ENCODE assay signal across 1 cellular context in the genomic region with DNA sequence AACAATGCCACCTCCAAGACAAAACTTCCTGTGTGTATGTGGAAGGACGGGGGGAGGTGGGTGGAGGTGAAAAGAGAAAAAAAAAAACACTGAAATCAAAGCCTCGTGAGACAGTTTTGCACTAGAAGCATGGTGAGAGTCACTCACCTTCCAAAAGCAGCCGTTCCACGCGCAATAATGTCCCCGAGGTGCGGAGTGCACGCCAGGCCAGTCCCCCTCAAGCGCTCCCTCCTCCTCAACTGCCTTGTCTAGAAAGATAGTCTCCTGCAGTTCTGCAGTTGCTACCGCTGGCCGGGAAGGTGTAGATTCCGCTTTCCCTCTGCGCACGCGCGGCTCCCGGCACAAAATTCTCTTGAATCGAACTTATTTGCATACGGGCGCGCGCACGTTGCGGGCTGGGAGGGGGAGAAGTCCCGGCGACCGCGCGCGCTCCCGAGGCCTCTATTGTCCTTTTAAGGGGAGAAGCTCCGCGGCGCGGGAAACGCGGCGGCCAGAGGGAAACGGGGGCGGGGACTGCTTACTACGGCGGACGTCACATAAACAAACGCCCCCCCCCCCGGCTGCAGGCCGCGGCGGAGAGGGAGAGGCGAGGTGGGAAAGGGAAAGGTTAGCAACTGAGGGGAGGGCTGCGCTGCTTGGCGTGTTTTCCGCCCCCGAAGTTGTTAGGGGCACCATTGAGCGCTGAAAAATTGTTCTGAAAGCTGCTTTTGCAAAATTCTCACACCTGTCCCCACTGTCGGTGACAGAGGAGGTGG.
TF ChIP-seq lines count a peak whose summit lies in the region.

A gene with protein sequence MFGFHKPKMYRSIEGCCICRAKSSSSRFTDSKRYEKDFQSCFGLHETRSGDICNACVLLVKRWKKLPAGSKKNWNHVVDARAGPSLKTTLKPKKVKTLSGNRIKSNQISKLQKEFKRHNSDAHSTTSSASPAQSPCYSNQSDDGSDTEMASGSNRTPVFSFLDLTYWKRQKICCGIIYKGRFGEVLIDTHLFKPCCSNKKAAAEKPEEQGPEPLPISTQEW (minus strand): TSS at position 274 of the 755 bp plus-strand sequence. CDS start 27,946 bp downstream, outside the sequence.

TF ChIP-seq in WTC11, 78 proteins besides CTCF, POLR2A, EP300 and RAD21 (continued from another document and continues in another):
- TF ChIP-seq, protein P1, sequence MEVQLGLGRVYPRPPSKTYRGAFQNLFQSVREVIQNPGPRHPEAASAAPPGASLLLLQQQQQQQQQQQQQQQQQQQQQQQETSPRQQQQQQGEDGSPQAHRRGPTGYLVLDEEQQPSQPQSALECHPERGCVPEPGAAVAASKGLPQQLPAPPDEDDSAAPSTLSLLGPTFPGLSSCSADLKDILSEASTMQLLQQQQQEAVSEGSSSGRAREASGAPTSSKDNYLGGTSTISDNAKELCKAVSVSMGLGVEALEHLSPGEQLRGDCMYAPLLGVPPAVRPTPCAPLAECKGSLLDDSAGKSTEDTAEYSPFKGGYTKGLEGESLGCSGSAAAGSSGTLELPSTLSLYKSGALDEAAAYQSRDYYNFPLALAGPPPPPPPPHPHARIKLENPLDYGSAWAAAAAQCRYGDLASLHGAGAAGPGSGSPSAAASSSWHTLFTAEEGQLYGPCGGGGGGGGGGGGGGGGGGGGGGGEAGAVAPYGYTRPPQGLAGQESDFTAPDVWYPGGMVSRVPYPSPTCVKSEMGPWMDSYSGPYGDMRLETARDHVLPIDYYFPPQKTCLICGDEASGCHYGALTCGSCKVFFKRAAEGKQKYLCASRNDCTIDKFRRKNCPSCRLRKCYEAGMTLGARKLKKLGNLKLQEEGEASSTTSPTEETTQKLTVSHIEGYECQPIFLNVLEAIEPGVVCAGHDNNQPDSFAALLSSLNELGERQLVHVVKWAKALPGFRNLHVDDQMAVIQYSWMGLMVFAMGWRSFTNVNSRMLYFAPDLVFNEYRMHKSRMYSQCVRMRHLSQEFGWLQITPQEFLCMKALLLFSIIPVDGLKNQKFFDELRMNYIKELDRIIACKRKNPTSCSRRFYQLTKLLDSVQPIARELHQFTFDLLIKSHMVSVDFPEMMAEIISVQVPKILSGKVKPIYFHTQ (CRISPR knock-in tag; IDR thresholded peaks at IDR 0.05) = no peak
- TF ChIP-seq, protein P2, sequence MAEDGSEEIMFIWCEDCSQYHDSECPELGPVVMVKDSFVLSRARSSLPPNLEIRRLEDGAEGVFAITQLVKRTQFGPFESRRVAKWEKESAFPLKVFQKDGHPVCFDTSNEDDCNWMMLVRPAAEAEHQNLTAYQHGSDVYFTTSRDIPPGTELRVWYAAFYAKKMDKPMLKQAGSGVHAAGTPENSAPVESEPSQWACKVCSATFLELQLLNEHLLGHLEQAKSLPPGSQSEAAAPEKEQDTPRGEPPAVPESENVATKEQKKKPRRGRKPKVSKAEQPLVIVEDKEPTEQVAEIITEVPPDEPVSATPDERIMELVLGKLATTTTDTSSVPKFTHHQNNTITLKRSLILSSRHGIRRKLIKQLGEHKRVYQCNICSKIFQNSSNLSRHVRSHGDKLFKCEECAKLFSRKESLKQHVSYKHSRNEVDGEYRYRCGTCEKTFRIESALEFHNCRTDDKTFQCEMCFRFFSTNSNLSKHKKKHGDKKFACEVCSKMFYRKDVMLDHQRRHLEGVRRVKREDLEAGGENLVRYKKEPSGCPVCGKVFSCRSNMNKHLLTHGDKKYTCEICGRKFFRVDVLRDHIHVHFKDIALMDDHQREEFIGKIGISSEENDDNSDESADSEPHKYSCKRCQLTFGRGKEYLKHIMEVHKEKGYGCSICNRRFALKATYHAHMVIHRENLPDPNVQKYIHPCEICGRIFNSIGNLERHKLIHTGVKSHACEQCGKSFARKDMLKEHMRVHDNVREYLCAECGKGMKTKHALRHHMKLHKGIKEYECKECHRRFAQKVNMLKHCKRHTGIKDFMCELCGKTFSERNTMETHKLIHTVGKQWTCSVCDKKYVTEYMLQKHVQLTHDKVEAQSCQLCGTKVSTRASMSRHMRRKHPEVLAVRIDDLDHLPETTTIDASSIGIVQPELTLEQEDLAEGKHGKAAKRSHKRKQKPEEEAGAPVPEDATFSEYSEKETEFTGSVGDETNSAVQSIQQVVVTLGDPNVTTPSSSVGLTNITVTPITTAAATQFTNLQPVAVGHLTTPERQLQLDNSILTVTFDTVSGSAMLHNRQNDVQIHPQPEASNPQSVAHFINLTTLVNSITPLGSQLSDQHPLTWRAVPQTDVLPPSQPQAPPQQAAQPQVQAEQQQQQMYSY (CRISPR knock-in tag; IDR thresholded peaks at IDR 0.05) = no peak
- TF ChIP-seq SMAD4 (CRISPR knock-in tag; IDR thresholded peaks at IDR 0.05) (no peak), KAT7 (CRISPR knock-in tag; IDR thresholded peaks at IDR 0.05; ENCODE audit: borderline replicate concordance) (no peak), ZNF263 (CRISPR knock-in tag; IDR thresholded peaks at IDR 0.05; ENCODE audit: low read depth) (no peak), ZNF317 (CRISPR knock-in tag; IDR thresholded peaks at IDR 0.05; ENCODE audit: borderline replicate concordance, low read depth) (no peak), ZBTB21 (CRISPR knock-in tag; IDR thresholded peaks at IDR 0.05; ENCODE audit: borderline replicate concordance) (no peak), CREB1 (CRISPR knock-in tag; IDR thresholded peaks at IDR 0.05) (no peak), CBFB (CRISPR knock-in tag; IDR thresholded peaks at IDR 0.05; ENCODE audit: low read depth) (no peak), ETV6 (CRISPR knock-in tag; IDR thresholded peaks at IDR 0.05) (peak; percentile 29), GABPB1 (CRISPR knock-in tag; IDR thresholded peaks at IDR 0.05) (peak; percentile 8; the same call in 1 of the 2 replicates), NFATC4 (CRISPR knock-in tag; IDR thresholded peaks at IDR 0.05) (no peak), MXD4 (CRISPR knock-in tag; IDR thresholded peaks at IDR 0.05; ENCODE audit: borderline replicate concordance) (no peak), GTF2I (CRISPR knock-in tag; conservative IDR thresholded peaks at IDR 0.05) (no peak)
- TF ChIP-seq, protein P3, sequence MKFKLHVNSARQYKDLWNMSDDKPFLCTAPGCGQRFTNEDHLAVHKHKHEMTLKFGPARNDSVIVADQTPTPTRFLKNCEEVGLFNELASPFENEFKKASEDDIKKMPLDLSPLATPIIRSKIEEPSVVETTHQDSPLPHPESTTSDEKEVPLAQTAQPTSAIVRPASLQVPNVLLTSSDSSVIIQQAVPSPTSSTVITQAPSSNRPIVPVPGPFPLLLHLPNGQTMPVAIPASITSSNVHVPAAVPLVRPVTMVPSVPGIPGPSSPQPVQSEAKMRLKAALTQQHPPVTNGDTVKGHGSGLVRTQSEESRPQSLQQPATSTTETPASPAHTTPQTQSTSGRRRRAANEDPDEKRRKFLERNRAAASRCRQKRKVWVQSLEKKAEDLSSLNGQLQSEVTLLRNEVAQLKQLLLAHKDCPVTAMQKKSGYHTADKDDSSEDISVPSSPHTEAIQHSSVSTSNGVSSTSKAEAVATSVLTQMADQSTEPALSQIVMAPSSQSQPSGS (CRISPR knock-in tag; IDR thresholded peaks at IDR 0.05; ENCODE audit: borderline replicate concordance, low read depth) = no peak
- TF ChIP-seq, protein P4, sequence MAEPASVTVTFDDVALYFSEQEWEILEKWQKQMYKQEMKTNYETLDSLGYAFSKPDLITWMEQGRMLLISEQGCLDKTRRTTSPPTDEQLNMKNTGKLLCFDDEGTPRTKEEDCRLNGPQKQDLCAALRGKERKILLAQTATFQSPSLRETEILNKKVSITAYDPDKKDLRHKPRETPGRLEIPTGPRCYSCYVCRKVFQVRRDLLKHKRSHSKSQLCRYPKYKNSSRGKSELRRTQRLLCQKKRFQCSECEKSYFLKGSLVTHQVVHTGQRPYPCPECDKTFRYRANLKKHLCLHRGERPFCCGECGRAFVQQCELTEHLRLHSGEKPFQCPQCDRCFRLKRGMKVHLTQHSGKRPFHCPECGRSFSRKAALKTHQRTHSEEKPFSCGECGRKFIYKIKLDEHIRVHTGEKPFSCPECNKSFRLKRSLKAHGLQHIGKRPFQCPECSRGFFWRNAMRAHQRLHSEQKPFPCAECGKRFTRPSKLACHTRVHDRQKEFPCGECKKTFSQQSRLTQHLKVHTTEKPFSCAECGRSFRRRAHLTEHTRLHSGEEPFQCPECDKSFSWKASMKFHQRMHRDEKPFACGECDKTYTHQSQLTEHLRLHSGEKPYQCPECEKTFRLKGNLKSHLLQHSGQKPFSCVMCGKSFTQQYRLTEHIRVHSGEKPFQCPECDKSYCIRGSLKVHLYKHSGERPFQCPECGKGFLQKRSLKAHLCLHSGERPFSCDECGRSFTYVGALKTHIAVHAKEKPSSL (CRISPR knock-in tag; conservative IDR thresholded peaks at IDR 0.05) = no peak
- TF ChIP-seq, protein P5, sequence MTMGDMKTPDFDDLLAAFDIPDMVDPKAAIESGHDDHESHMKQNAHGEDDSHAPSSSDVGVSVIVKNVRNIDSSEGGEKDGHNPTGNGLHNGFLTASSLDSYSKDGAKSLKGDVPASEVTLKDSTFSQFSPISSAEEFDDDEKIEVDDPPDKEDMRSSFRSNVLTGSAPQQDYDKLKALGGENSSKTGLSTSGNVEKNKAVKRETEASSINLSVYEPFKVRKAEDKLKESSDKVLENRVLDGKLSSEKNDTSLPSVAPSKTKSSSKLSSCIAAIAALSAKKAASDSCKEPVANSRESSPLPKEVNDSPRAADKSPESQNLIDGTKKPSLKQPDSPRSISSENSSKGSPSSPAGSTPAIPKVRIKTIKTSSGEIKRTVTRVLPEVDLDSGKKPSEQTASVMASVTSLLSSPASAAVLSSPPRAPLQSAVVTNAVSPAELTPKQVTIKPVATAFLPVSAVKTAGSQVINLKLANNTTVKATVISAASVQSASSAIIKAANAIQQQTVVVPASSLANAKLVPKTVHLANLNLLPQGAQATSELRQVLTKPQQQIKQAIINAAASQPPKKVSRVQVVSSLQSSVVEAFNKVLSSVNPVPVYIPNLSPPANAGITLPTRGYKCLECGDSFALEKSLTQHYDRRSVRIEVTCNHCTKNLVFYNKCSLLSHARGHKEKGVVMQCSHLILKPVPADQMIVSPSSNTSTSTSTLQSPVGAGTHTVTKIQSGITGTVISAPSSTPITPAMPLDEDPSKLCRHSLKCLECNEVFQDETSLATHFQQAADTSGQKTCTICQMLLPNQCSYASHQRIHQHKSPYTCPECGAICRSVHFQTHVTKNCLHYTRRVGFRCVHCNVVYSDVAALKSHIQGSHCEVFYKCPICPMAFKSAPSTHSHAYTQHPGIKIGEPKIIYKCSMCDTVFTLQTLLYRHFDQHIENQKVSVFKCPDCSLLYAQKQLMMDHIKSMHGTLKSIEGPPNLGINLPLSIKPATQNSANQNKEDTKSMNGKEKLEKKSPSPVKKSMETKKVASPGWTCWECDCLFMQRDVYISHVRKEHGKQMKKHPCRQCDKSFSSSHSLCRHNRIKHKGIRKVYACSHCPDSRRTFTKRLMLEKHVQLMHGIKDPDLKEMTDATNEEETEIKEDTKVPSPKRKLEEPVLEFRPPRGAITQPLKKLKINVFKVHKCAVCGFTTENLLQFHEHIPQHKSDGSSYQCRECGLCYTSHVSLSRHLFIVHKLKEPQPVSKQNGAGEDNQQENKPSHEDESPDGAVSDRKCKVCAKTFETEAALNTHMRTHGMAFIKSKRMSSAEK (CRISPR knock-in tag; IDR thresholded peaks at IDR 0.05; ENCODE audit: borderline replicate concordance) = no peak
- TF ChIP-seq, protein P6, sequence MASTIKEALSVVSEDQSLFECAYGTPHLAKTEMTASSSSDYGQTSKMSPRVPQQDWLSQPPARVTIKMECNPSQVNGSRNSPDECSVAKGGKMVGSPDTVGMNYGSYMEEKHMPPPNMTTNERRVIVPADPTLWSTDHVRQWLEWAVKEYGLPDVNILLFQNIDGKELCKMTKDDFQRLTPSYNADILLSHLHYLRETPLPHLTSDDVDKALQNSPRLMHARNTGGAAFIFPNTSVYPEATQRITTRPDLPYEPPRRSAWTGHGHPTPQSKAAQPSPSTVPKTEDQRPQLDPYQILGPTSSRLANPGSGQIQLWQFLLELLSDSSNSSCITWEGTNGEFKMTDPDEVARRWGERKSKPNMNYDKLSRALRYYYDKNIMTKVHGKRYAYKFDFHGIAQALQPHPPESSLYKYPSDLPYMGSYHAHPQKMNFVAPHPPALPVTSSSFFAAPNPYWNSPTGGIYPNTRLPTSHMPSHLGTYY (CRISPR knock-in tag; IDR thresholded peaks at IDR 0.05) = no peak
- TF ChIP-seq, protein P7, sequence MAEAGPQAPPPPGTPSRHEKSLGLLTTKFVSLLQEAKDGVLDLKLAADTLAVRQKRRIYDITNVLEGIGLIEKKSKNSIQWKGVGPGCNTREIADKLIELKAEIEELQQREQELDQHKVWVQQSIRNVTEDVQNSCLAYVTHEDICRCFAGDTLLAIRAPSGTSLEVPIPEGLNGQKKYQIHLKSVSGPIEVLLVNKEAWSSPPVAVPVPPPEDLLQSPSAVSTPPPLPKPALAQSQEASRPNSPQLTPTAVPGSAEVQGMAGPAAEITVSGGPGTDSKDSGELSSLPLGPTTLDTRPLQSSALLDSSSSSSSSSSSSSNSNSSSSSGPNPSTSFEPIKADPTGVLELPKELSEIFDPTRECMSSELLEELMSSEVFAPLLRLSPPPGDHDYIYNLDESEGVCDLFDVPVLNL (CRISPR knock-in tag; IDR thresholded peaks at IDR 0.05; ENCODE audit: borderline replicate concordance, low read depth) = no peak
- TF ChIP-seq, protein P8, sequence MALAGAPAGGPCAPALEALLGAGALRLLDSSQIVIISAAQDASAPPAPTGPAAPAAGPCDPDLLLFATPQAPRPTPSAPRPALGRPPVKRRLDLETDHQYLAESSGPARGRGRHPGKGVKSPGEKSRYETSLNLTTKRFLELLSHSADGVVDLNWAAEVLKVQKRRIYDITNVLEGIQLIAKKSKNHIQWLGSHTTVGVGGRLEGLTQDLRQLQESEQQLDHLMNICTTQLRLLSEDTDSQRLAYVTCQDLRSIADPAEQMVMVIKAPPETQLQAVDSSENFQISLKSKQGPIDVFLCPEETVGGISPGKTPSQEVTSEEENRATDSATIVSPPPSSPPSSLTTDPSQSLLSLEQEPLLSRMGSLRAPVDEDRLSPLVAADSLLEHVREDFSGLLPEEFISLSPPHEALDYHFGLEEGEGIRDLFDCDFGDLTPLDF (CRISPR knock-in tag; IDR thresholded peaks at IDR 0.05) = no peak
- TF ChIP-seq, protein P9, sequence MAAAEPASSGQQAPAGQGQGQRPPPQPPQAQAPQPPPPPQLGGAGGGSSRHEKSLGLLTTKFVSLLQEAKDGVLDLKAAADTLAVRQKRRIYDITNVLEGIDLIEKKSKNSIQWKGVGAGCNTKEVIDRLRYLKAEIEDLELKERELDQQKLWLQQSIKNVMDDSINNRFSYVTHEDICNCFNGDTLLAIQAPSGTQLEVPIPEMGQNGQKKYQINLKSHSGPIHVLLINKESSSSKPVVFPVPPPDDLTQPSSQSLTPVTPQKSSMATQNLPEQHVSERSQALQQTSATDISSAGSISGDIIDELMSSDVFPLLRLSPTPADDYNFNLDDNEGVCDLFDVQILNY (CRISPR knock-in tag; IDR thresholded peaks at IDR 0.05) = peak; percentile 98
- TF ChIP-seq, protein P10, sequence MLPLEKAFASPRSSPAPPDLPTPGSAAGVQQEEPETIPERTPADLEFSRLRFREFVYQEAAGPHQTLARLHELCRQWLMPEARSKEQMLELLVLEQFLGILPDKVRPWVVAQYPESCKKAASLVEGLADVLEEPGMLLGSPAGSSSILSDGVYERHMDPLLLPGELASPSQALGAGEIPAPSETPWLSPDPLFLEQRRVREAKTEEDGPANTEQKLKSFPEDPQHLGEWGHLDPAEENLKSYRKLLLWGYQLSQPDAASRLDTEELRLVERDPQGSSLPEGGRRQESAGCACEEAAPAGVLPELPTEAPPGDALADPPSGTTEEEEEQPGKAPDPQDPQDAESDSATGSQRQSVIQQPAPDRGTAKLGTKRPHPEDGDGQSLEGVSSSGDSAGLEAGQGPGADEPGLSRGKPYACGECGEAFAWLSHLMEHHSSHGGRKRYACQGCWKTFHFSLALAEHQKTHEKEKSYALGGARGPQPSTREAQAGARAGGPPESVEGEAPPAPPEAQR (CRISPR knock-in tag; IDR thresholded peaks at IDR 0.05) = no peak
